ENCODE assay signal across 14 cellular contexts in genomic region chr3:7962244-7962643, GRCh38.
"Had no signal": no experiment of that assay in that cellular context is flagged by ENCODE, and none has a peak within 500 bp of the region (broad histone marks: within the 10 kb centered on the region; RNA-seq: fewer than 3 reads in every experiment).

No MANE protein-coding gene starts in this region.

- DNase-seq: cerebellar nuclear complex; effector memory CD8-positive, alpha-beta T cell; gastrocnemius medialis; immature natural killer cell; kidney; left cardiac atrium; mammary epithelial cell; spleen; stimulated activated CD4-positive, alpha-beta T cell treated with anti-CD3 and anti-CD28 coated beads, Interleukin-15, amount 100 ng/mL, for 24 hours; stimulated activated CD4-positive, alpha-beta T cell treated with anti-CD3 and anti-CD28 coated beads, Interleukin-1b, Interleukin-23, amount 100 ng/mL, for 48 hours; stimulated activated CD4-positive, alpha-beta T cell treated with anti-CD3 and anti-CD28 coated beads, Interleukin-4, amount 100 ng/mL, for 24 hours; stimulated activated naive B cell treated with anti-CD40 and anti-IgM and Interleukin-4, amounts not matched to agents 10 μg/mL and 1 μg/mL and 100 μg/mL, for 72 hours; stimulated activated naive CD8-positive, alpha-beta T cell treated with anti-CD3 and anti-CD28 coated beads, Interleukin-15, amount 100 ng/mL, for 72 hours; transverse colon had no signal
